17 cellular contexts compared by ENCODE assay signal in genomic region chr10:73366381-73367298, GRCh38. TPM values are rescaled to one million over a fixed set of nuclear protein-coding genes. Genes with fewer than 3 reads are reported as not detected.
DNase-seq lines count a peak whose midpoint lies in the region; ATAC-seq, FAIRE-seq and TF ChIP-seq lines count a peak whose summit lies in the region.
"Had no signal": no experiment of that assay in that cellular context is flagged by ENCODE, and none has a peak within 500 bp of the region (broad histone marks: within the 10 kb centered on the region; RNA-seq: fewer than 3 reads in every experiment).

No MANE protein-coding gene starts in this region.

- peaks cover 1% of the 10 kb centered on the region for H3K9me3 Mint-ChIP-seq in activated naive CD4-positive, alpha-beta T cell treated with anti-CD3 and anti-CD28 coated beads for 36 hours
- H3K9me3 Mint-ChIP-seq in activated naive CD4-positive, alpha-beta T cell treated with anti-CD3 and anti-CD28 coated beads, Interleukin-2, amount 10 ng/mL, durations not matched to agents 7 days and 5 days, result no peaks in the 10 kb centered on the region
- peaks cover 5% of the 10 kb centered on the region for H3K9me3 Mint-ChIP-seq in activated T-helper 2 cell treated with anti-CD3 and anti-CD28 coated beads, Interferon-gamma antibody, Interleukin-2, Interleukin-4, amounts not matched to agents 10 μg/mL and 5 μg/mL and 100 μg/mL, durations not matched to agents 14 hours and 24 hours and 36 hours
- H3K9me3 Mint-ChIP-seq in glutamatergic neuron (ENCODE audit: unreplicated experiment), result peaks cover 3% of the 10 kb centered on the region

- H3K4me1 Mint-ChIP-seq in activated naive CD4-positive, alpha-beta T cell treated with anti-CD3 and anti-CD28 coated beads for 36 hours (ENCODE audit: low read depth), result peaks cover 6% of the 10 kb centered on the region
- H3K4me1 Mint-ChIP-seq in activated naive CD4-positive, alpha-beta T cell treated with anti-CD3 and anti-CD28 coated beads, Interleukin-2, amount 10 ng/mL, durations not matched to agents 7 days and 5 days, result no peaks in the 10 kb centered on the region
- peaks cover 6% of the 10 kb centered on the region for H3K4me1 Mint-ChIP-seq in activated T-helper 2 cell treated with anti-CD3 and anti-CD28 coated beads, Interferon-gamma antibody, Interleukin-2, Interleukin-4, amounts not matched to agents 10 μg/mL and 5 μg/mL and 100 μg/mL, durations not matched to agents 14 hours and 24 hours and 36 hours (ENCODE audit: low read depth)
- H3K4me1 Mint-ChIP-seq in glutamatergic neuron (ENCODE audit: low read depth, unreplicated experiment), result no peaks in the 10 kb centered on the region

- intact Hi-C loops in activated naive CD4-positive, alpha-beta T cell treated with anti-CD3 and anti-CD28 coated beads for 36 hours (cut with micrococcal nuclease), result no loop called here
- intact Hi-C loops in activated T-helper 2 cell treated with anti-CD3 and anti-CD28 coated beads, Interferon-gamma antibody, Interleukin-2, Interleukin-4, amounts not matched to agents 10 μg/mL and 5 μg/mL and 100 μg/mL, durations not matched to agents 14 hours and 24 hours and 36 hours (cut with micrococcal nuclease), result no loop called here
- intact Hi-C loops in head of caudate nucleus (cut with DNase I), result no loop called here

- peaks cover 34% of the 10 kb centered on the region for H3K36me3 Mint-ChIP-seq in activated naive CD4-positive, alpha-beta T cell treated with anti-CD3 and anti-CD28 coated beads for 36 hours (ENCODE audit: low read depth)
- peaks cover 38% of the 10 kb centered on the region for H3K36me3 Mint-ChIP-seq in activated naive CD4-positive, alpha-beta T cell treated with anti-CD3 and anti-CD28 coated beads, Interleukin-2, amount 10 ng/mL, durations not matched to agents 7 days and 5 days
- peaks cover 60% of the 10 kb centered on the region for H3K36me3 Mint-ChIP-seq in activated T-helper 2 cell treated with anti-CD3 and anti-CD28 coated beads, Interferon-gamma antibody, Interleukin-2, Interleukin-4, amounts not matched to agents 10 μg/mL and 5 μg/mL and 100 μg/mL, durations not matched to agents 14 hours and 24 hours and 36 hours (ENCODE audit: low read depth)
- H3K36me3 Mint-ChIP-seq in glutamatergic neuron (ENCODE audit: unreplicated experiment), result no peaks in the 10 kb centered on the region

- DNase-seq in activated naive CD4-positive, alpha-beta T cell treated with anti-CD3 and anti-CD28 coated beads for 36 hours, result no peak
- no peak for DNase-seq in activated naive CD4-positive, alpha-beta T cell treated with anti-CD3 and anti-CD28 coated beads, Interleukin-2, amount 10 ng/mL, durations not matched to agents 7 days and 5 days
- DNase-seq in MV-4-11 (lab: John Stamatoyannopoulos, UW) (peak; percentile 52), urothelium cell line (ENCODE audit: low spot score) (no peak), head of caudate nucleus (no peak), glutamatergic neuron (no peak)
- no peak for DNase-seq in activated T-helper 2 cell treated with anti-CD3 and anti-CD28 coated beads, Interferon-gamma antibody, Interleukin-2, Interleukin-4, amounts not matched to agents 10 μg/mL and 5 μg/mL and 100 μg/mL, durations not matched to agents 14 hours and 24 hours and 36 hours (ENCODE audit: low spot score)
- DNase-seq: Caco-2, dorsolateral prefrontal cortex, midbrain, NCI-H1048, NCI-H2081, NCI-H526 treated with DMSO at 0.1 percent for 48 hours, retina had no signal

- no peak for TF ChIP-seq CTCF in glutamatergic neuron (IDR thresholded peaks at IDR 0.05; ENCODE audit: partially characterized antibody, unreplicated experiment)

- ATAC-seq in HG03378 (IDR thresholded peaks at IDR 0.05; ENCODE audit: unreplicated experiment), result no peak

- H3K27ac Mint-ChIP-seq in activated naive CD4-positive, alpha-beta T cell treated with anti-CD3 and anti-CD28 coated beads for 36 hours, result peak overlapping the region; percentile 60
- H3K27ac Mint-ChIP-seq in activated naive CD4-positive, alpha-beta T cell treated with anti-CD3 and anti-CD28 coated beads, Interleukin-2, amount 10 ng/mL, durations not matched to agents 7 days and 5 days, result no peak overlapping the region
- H3K27ac Mint-ChIP-seq in activated T-helper 2 cell treated with anti-CD3 and anti-CD28 coated beads, Interferon-gamma antibody, Interleukin-2, Interleukin-4, amounts not matched to agents 10 μg/mL and 5 μg/mL and 100 μg/mL, durations not matched to agents 14 hours and 24 hours and 36 hours, result peak overlapping the region; percentile 17
- no peak overlapping the region for H3K27ac Mint-ChIP-seq in glutamatergic neuron (ENCODE audit: unreplicated experiment)

- no peak overlapping the region for H3K4me3 Mint-ChIP-seq in activated naive CD4-positive, alpha-beta T cell treated with anti-CD3 and anti-CD28 coated beads for 36 hours
- H3K4me3 Mint-ChIP-seq in activated naive CD4-positive, alpha-beta T cell treated with anti-CD3 and anti-CD28 coated beads, Interleukin-2, amount 10 ng/mL, durations not matched to agents 7 days and 5 days, result no peak overlapping the region
- H3K4me3 Mint-ChIP-seq in activated T-helper 2 cell treated with anti-CD3 and anti-CD28 coated beads, Interferon-gamma antibody, Interleukin-2, Interleukin-4, amounts not matched to agents 10 μg/mL and 5 μg/mL and 100 μg/mL, durations not matched to agents 14 hours and 24 hours and 36 hours (ENCODE audit: low read depth), result no peak overlapping the region
- no peak overlapping the region for H3K4me3 Mint-ChIP-seq in glutamatergic neuron (ENCODE audit: unreplicated experiment)

- FAIRE-seq in urothelium cell line (lab: Jason Lieb, UNC), result peak; percentile 55
- FAIRE-seq: bronchial epithelial cell, keratinocyte had no signal

- CTCF ChIA-PET in activated naive CD4-positive, alpha-beta T cell treated with anti-CD3 and anti-CD28 coated beads for 36 hours (lab: Charles Lee), result interaction anchor here (0.9 kb wide), 1 partner anchor 12 kb away, joined by 3 read pairs; no protein-coding TSS in a partner anchor
- CTCF ChIA-PET in activated naive CD4-positive, alpha-beta T cell treated with anti-CD3 and anti-CD28 coated beads, Interleukin-2, amount 10 ng/mL, durations not matched to agents 7 days and 5 days (lab: Charles Lee), result no interaction called here

- no peaks in the 10 kb centered on the region for H3K27me3 Mint-ChIP-seq in activated naive CD4-positive, alpha-beta T cell treated with anti-CD3 and anti-CD28 coated beads for 36 hours (ENCODE audit: low read depth)
- no peaks in the 10 kb centered on the region for H3K27me3 Mint-ChIP-seq in activated naive CD4-positive, alpha-beta T cell treated with anti-CD3 and anti-CD28 coated beads, Interleukin-2, amount 10 ng/mL, durations not matched to agents 7 days and 5 days
- H3K27me3 Mint-ChIP-seq in activated T-helper 2 cell treated with anti-CD3 and anti-CD28 coated beads, Interferon-gamma antibody, Interleukin-2, Interleukin-4, amounts not matched to agents 10 μg/mL and 5 μg/mL and 100 μg/mL, durations not matched to agents 14 hours and 24 hours and 36 hours (ENCODE audit: low read depth), result no peaks in the 10 kb centered on the region
- no peaks in the 10 kb centered on the region for H3K27me3 Mint-ChIP-seq in glutamatergic neuron (ENCODE audit: unreplicated experiment)

RNA-seq across cellular contexts. Expression of gene CFAP70, which starts 8.0 kb away (rescaled TPM):
- total RNA-seq in activated naive CD4-positive, alpha-beta T cell treated with anti-CD3 and anti-CD28 coated beads for 36 hours, result under 1 TPM; 0.20 to 0.31 TPM
- 0.41 and 0.43 TPM in 2 replicates for total RNA-seq in activated T-helper 2 cell treated with anti-CD3 and anti-CD28 coated beads, Interferon-gamma antibody, Interleukin-2, Interleukin-4, amounts not matched to agents 10 μg/mL and 5 μg/mL and 100 μg/mL, durations not matched to agents 14 hours and 24 hours and 36 hours
- total RNA-seq in glutamatergic neuron (ENCODE audit: unreplicated experiment), result 1.3 TPM

RNA-seq across cellular contexts. Expression of gene ANXA7, which starts 47.2 kb away (rescaled TPM):
- total RNA-seq in activated naive CD4-positive, alpha-beta T cell treated with anti-CD3 and anti-CD28 coated beads for 36 hours, result 100 to 1,000 TPM; 130 to 134 TPM
- total RNA-seq in activated T-helper 2 cell treated with anti-CD3 and anti-CD28 coated beads, Interferon-gamma antibody, Interleukin-2, Interleukin-4, amounts not matched to agents 10 μg/mL and 5 μg/mL and 100 μg/mL, durations not matched to agents 14 hours and 24 hours and 36 hours, result 173 and 174 TPM in 2 replicates
- total RNA-seq in glutamatergic neuron (ENCODE audit: unreplicated experiment), result 35.9 TPM

Comparison
In these comparisons a context has a peak if more than half of its experiments do, and no peak if none do; other contexts are left out.
1. H3K27ac Mint-ChIP-seq: peak in activated naive CD4-positive, alpha-beta T cell treated with anti-CD3 and anti-CD28 coated beads for 36 hours (single experiment) and activated T-helper 2 cell treated with anti-CD3 and anti-CD28 coated beads, Interferon-gamma antibody, Interleukin-2, Interleukin-4, amounts not matched to agents 10 μg/mL and 5 μg/mL and 100 μg/mL, durations not matched to agents 14 hours and 24 hours and 36 hours (single experiment); none in activated naive CD4-positive, alpha-beta T cell treated with anti-CD3 and anti-CD28 coated beads, Interleukin-2, amount 10 ng/mL, durations not matched to agents 7 days and 5 days (single experiment) and glutamatergic neuron (single experiment).